In genomic region chr11:65298655-65299179, GRCh38 we compare ENCODE assay signal across 9 cellular contexts. TPM values are rescaled to one million over a fixed set of nuclear protein-coding genes. Genes with fewer than 3 reads are reported as not detected.
A peak's percentile ranks its signal among the peaks of the same experiment; 100 is the strongest.
DNase-seq lines count a peak whose midpoint lies in the region; ATAC-seq and TF ChIP-seq lines count a peak whose summit lies in the region.
"Had no signal": no experiment of that assay in that cellular context is flagged by ENCODE, and none has a peak within 500 bp of the region (broad histone marks: within the 10 kb centered on the region; RNA-seq: fewer than 3 reads in every experiment).

No MANE protein-coding gene starts in this region.

- no peak overlapping the region for H3K27ac Mint-ChIP-seq in Calu3 (ENCODE audit: unreplicated experiment)
- no peak overlapping the region for H3K27ac Mint-ChIP-seq in activated T-helper 17 cell treated with anti-CD3 and anti-CD28 coated beads, Interleukin-2, amount 50 U/mL, for 72 hours
- H3K27ac Mint-ChIP-seq: activated naive CD4-positive, alpha-beta T cell treated with anti-CD3 and anti-CD28 coated beads, Interleukin-2, amount 50 U/mL, for 24 hours had no signal

- no TSS peak for BruUV-seq in Calu3 (replicated peaks; lab: Mats Ljungman, UMichigan)

- CTCF ChIA-PET in Calu3 (lab: Charles Lee), result no interaction called here

- no peaks in the 10 kb centered on the region for H3K4me1 Mint-ChIP-seq in Calu3 (ENCODE audit: low read depth, unreplicated experiment)
- H3K4me1 Mint-ChIP-seq in activated T-helper 17 cell treated with anti-CD3 and anti-CD28 coated beads, Interleukin-2, amount 50 U/mL, for 72 hours, result no peaks in the 10 kb centered on the region
- H3K4me1 Mint-ChIP-seq: activated naive CD4-positive, alpha-beta T cell treated with anti-CD3 and anti-CD28 coated beads, Interleukin-2, amount 50 U/mL, for 24 hours had no signal

- peaks cover 0 to 46% (median 0%) of the 10 kb centered on the region in 3 donors for H3K36me3 ChIP-seq in esophagus squamous epithelium

- no peak for ATAC-seq in activated T-helper 17 cell treated with anti-CD3 and anti-CD28 coated beads, Interleukin-2, amount 50 U/mL, for 72 hours (replicated peaks)

- TF ChIP-seq CTCF in esophagus squamous epithelium (IDR thresholded peaks at IDR 0.05), result no peak
- no peak for TF ChIP-seq CTCF in Calu3 (IDR thresholded peaks at IDR 0.05; ENCODE audit: unreplicated experiment)

- no peaks in the 10 kb centered on the region for H3K9me3 Mint-ChIP-seq in Calu3 (ENCODE audit: low read depth, unreplicated experiment)
- no peaks in the 10 kb centered on the region for H3K9me3 Mint-ChIP-seq in activated T-helper 17 cell treated with anti-CD3 and anti-CD28 coated beads, Interleukin-2, amount 50 U/mL, for 72 hours
- H3K9me3 Mint-ChIP-seq: activated naive CD4-positive, alpha-beta T cell treated with anti-CD3 and anti-CD28 coated beads, Interleukin-2, amount 50 U/mL, for 24 hours had no signal

- H3K4me1 ChIP-seq in esophagus squamous epithelium, result peaks cover 12 to 77% (median 39%) of the 10 kb centered on the region in 3 donors

- no peak overlapping the region for H3K4me3 Mint-ChIP-seq in Calu3 (ENCODE audit: low read depth, unreplicated experiment)
- no peak overlapping the region for H3K4me3 Mint-ChIP-seq in activated T-helper 17 cell treated with anti-CD3 and anti-CD28 coated beads, Interleukin-2, amount 50 U/mL, for 72 hours
- H3K4me3 Mint-ChIP-seq: activated naive CD4-positive, alpha-beta T cell treated with anti-CD3 and anti-CD28 coated beads, Interleukin-2, amount 50 U/mL, for 24 hours had no signal

- 60 to 71% methylated on average over 6 to 9 of the region's 12 CpGs for WGBS in esophagus squamous epithelium, 2 donors

- no peaks in the 10 kb centered on the region for H3K27me3 Mint-ChIP-seq in Calu3 (ENCODE audit: unreplicated experiment)
- no peaks in the 10 kb centered on the region for H3K27me3 Mint-ChIP-seq in activated T-helper 17 cell treated with anti-CD3 and anti-CD28 coated beads, Interleukin-2, amount 50 U/mL, for 72 hours
- H3K27me3 Mint-ChIP-seq: activated naive CD4-positive, alpha-beta T cell treated with anti-CD3 and anti-CD28 coated beads, Interleukin-2, amount 50 U/mL, for 24 hours had no signal

- peak; percentile 76 for DNase-seq in RPMI7951 (ENCODE audit: low read depth)
- no peak for DNase-seq in esophagus squamous epithelium (lab: John Stamatoyannopoulos, UW)
- DNase-seq in middle frontal gyrus (ENCODE audit: extremely low spot score, low spot score), result peak; percentile 69
- DNase-seq in stimulated activated CD4-positive, alpha-beta T cell treated with anti-CD3 and anti-CD28 coated beads, Interleukin-15, amount 100 ng/mL, for 24 hours, result no peak
- DNase-seq in Calu3, result no peak
- DNase-seq in cerebellar cortex (ENCODE audit: low spot score), result no peak

- H3K27ac ChIP-seq in esophagus squamous epithelium, result peak overlapping the region; percentile 44 to 94 (median 88)
- H3K27ac ChIP-seq in temporal lobe (ENCODE audit: low read depth, low read length), result peak overlapping the region; percentile 88

- peaks cover 36% of the 10 kb centered on the region for H3K36me3 Mint-ChIP-seq in Calu3 (ENCODE audit: insufficient read depth, unreplicated experiment)
- H3K36me3 Mint-ChIP-seq in activated T-helper 17 cell treated with anti-CD3 and anti-CD28 coated beads, Interleukin-2, amount 50 U/mL, for 72 hours (ENCODE audit: low read depth), result peaks cover 44% of the 10 kb centered on the region
- H3K36me3 Mint-ChIP-seq: activated naive CD4-positive, alpha-beta T cell treated with anti-CD3 and anti-CD28 coated beads, Interleukin-2, amount 50 U/mL, for 24 hours had no signal

- H3K4me3 ChIP-seq in esophagus squamous epithelium, result no peak overlapping the region

- no peak for TF ChIP-seq POLR2A in esophagus squamous epithelium (IDR thresholded peaks at IDR 0.05)

- H3K27me3 ChIP-seq in esophagus squamous epithelium, result no peaks in the 10 kb centered on the region

- intact Hi-C loops in esophagus squamous epithelium (cut with DNase I) (no loop called here), Calu3 (cut with micrococcal nuclease; ENCODE audit: unreplicated experiment) (no loop called here)

- no peaks in the 10 kb centered on the region for H3K9me3 ChIP-seq in esophagus squamous epithelium

RNA-seq across cellular contexts. Expression of gene CDC42EP2, which starts 15.9 kb away (rescaled TPM):
- total RNA-seq in RPMI7951 (2014; rRNA removed; shearing (Covaris generic)), result 7.0 and 7.1 TPM in 2 replicates
- total RNA-seq in esophagus squamous epithelium (10 to 100 TPM in 1 of 4 donors, 1 to 10 TPM in 2, under 1 TPM in 1; 0.76 to 11.4 (median 5.6) TPM), temporal lobe (2.7 TPM), Calu3 (2022) (35.6 and 43.2 TPM in 2 replicates)
- 1 to 10 TPM in 1 of 2 donors, under 1 TPM in 1; 0.73 to 2.0 TPM for total RNA-seq in activated T-helper 17 cell treated with anti-CD3 and anti-CD28 coated beads, Interleukin-2, amount 50 U/mL, for 72 hours

RNA-seq across cellular contexts. Expression of gene DPF2, which starts 34.9 kb away (rescaled TPM):
- total RNA-seq in RPMI7951 (2014; rRNA removed; shearing (Covaris generic)), result 41.5 and 58.9 TPM in 2 replicates
- total RNA-seq in esophagus squamous epithelium (10 to 100 TPM; 18.7 to 35.3 (median 23.8) TPM), temporal lobe (25.3 TPM), Calu3 (2022) (57.5 and 61.1 TPM in 2 replicates)
- total RNA-seq in activated T-helper 17 cell treated with anti-CD3 and anti-CD28 coated beads, Interleukin-2, amount 50 U/mL, for 72 hours, result 10 to 100 TPM; 66.0 to 89.5 TPM

RNA-seq across cellular contexts. Expression of gene POLA2, which starts 37.0 kb away (rescaled TPM):
- total RNA-seq in RPMI7951 (2014; rRNA removed; shearing (Covaris generic)), result 28.1 and 43.7 TPM in 2 replicates
- total RNA-seq in esophagus squamous epithelium (10 to 100 TPM in 2 of 4 donors, 1 to 10 TPM in 2; 3.1 to 14.1 (median 10.4) TPM), temporal lobe (2.7 TPM), Calu3 (2022) (34.4 and 40.4 TPM in 2 replicates)
- 10 to 100 TPM; 54.6 to 64.1 TPM for total RNA-seq in activated T-helper 17 cell treated with anti-CD3 and anti-CD28 coated beads, Interleukin-2, amount 50 U/mL, for 72 hours

RNA-seq across cellular contexts. Expression of gene TIGD3, which starts 55.8 kb away (rescaled TPM):
- 0.20 and 0.24 TPM in 2 replicates for total RNA-seq in RPMI7951 (2014; rRNA removed; shearing (Covaris generic))
- total RNA-seq in esophagus squamous epithelium (1 to 10 TPM in 1 of 4 donors, under 1 TPM in 3; 0.13 to 1.3 (median 0.56) TPM), temporal lobe (3.0 TPM), Calu3 (2022) (0.73 and 1.5 TPM in 2 replicates)
- 1 to 10 TPM in 1 of 2 donors, under 1 TPM in 1; 0.95 to 1.5 TPM for total RNA-seq in activated T-helper 17 cell treated with anti-CD3 and anti-CD28 coated beads, Interleukin-2, amount 50 U/mL, for 72 hours

Comparison
In these comparisons a context has a peak if more than half of its experiments do, and no peak if none do; other contexts are left out.
1. DNase-seq: peak in RPMI7951 (single experiment) and middle frontal gyrus (single experiment); none in esophagus squamous epithelium (single experiment), stimulated activated CD4-positive, alpha-beta T cell treated with anti-CD3 and anti-CD28 coated beads, Interleukin-15, amount 100 ng/mL, for 24 hours (single experiment), Calu3 (single experiment) and cerebellar cortex (single experiment).